In genomic region chr17:3678095-3678820, GRCh38 we compare ENCODE assay signal across 1 cellular context.
TF ChIP-seq lines count a peak whose summit lies in the region.

No MANE protein-coding gene starts in this region.

TF ChIP-seq in K562, 482 proteins besides CTCF, POLR2A, EP300 and RAD21:
- TF ChIP-seq C11orf30 (IDR thresholded peaks at IDR 0.05; ENCODE audit: low read depth) (peak; percentile 20; the same call in 1 of the 2 replicates), HDAC1 (IDR thresholded peaks at IDR 0.05) (no peak)
TF ChIP-seq in K562: peak in this region for 1.
